Comparison of ENCODE assay signal across 8 cellular contexts in the genomic region with DNA sequence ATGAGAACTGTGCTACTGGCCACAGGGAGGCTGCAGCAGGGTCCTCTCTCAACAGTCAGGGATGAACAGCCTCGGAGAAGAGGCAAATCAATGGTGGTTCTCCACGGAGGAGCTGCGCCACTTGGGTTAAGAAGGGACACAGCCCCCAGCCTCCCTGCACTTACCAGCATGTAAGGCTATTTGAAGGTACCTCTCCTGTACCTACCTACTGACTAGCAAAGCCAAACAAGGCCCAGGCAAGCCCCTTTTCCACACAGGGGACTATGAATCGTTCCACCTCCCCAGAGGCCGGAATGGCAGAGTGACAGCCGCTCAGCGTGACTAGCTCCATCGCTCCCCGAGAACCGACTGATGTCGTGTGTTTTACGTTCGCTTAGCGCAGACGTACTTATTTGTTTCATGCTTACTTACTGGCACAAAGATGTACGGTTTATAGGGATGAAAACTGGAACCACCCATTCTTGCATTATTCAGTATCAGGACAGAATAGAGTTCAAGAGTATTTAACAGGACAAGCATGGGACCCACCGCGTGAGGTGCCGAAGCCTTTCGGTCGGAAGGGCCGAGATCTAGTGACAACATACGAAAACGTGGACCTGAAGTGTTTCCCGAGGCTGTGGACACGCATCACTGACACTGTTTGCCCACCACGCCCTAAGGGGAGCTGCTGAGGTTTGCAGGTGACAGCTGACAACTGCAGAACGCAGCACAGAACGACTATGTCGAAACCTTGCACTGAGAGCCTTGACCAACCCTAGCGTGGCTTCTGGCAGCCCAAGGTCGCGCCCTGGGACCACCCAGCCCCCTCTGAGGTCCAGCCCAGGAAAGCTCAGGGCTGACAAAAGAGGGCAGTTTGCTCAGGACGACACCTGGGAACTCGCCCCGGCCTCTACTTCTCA.
DNase-seq lines count a peak whose midpoint lies in the region; ATAC-seq and TF ChIP-seq lines count a peak whose summit lies in the region.

No MANE protein-coding gene starts in this region.

- peaks cover 9% of the 10 kb centered on the region for H3K36me3 Mint-ChIP-seq in nephron (ENCODE audit: low read depth)

- H3K4me1 Mint-ChIP-seq in nephron = peaks cover 16% of the 10 kb centered on the region

- TF ChIP-seq CTCF in C4-2B (conservative IDR thresholded peaks at IDR 0.05) (no peak), LNCaP clone FGC (IDR thresholded peaks at IDR 0.05; ENCODE audit: control insufficient read depth, extremely low read depth, insufficient read depth) (no peak), nephron (IDR thresholded peaks at IDR 0.05; ENCODE audit: unreplicated experiment in 3 of 3) (no peak)

- peaks cover 22 to 24% of the 10 kb centered on the region in 2 donors for H3K4me1 ChIP-seq in duodenal mucosa (ENCODE audit: control insufficient read depth in 1 of 2, insufficient read depth in 2 of 2, low read length in 2 of 2)

- peak overlapping the region; percentile 96 for H3K4me3 ChIP-seq in LNCaP clone FGC (ENCODE audit: low read depth, low read length)
- peak overlapping the region; percentile 82 to 94 for H3K4me3 ChIP-seq in duodenal mucosa (ENCODE audit: low read depth in 1 of 2, low read length in 2 of 2)

- ATAC-seq in HG03442 (IDR thresholded peaks at IDR 0.05; ENCODE audit: unreplicated experiment) (no peak), HG03175 (IDR thresholded peaks at IDR 0.05; ENCODE audit: unreplicated experiment) (no peak)

- H3K36me3 ChIP-seq in duodenal mucosa (ENCODE audit: control insufficient read depth in 1 of 2, insufficient read depth in 2 of 2, low read length in 2 of 2) = peaks cover 0 to 7% of the 10 kb centered on the region in 2 donors

- H3K27me3 ChIP-seq in duodenal mucosa (ENCODE audit: control insufficient read depth in 1 of 2, insufficient read depth in 2 of 2, low read length in 2 of 2) = no peaks in the 10 kb centered on the region

- H3K9me3 Mint-ChIP-seq in nephron = no peaks in the 10 kb centered on the region

- H3K9me3 ChIP-seq in duodenal mucosa (ENCODE audit: control insufficient read depth in 1 of 2, low read length in 2 of 2) = no peaks in the 10 kb centered on the region

- no peak overlapping the region for H3K27ac Mint-ChIP-seq in nephron

- no peak for DNase-seq in LNCaP clone FGC (ENCODE audit: low read depth)
- no peak for DNase-seq in NCI-H2171 treated with DMSO at 0.1 percent for 48 hours (lab: John Stamatoyannopoulos, UW)
- no peak for DNase-seq in Ammon's horn (ENCODE audit: low spot score)

- no peaks in the 10 kb centered on the region for H3K27me3 Mint-ChIP-seq in nephron (ENCODE audit: low read depth)

- H3K4me3 Mint-ChIP-seq in nephron = peak overlapping the region; percentile 89 to 97 (median 95)

- peak overlapping the region; percentile 74 to 76 for H3K9ac ChIP-seq in duodenal mucosa (ENCODE audit: low read depth in 1 of 2, low read length in 2 of 2)

- peak overlapping the region; percentile 97 for H3K27ac ChIP-seq in C4-2B
- H3K27ac ChIP-seq in duodenal mucosa (ENCODE audit: low read depth, low read length) = no peak overlapping the region
